In genomic region chr9:111474385-111474784, GRCh38 we compare ENCODE assay signal across 20 cellular contexts. TPM values are rescaled to one million over a fixed set of nuclear protein-coding genes. Genes with fewer than 3 reads are reported as not detected.
DNase-seq lines count a peak whose midpoint lies in the region; TF ChIP-seq lines count a peak whose summit lies in the region.
"Had no signal": no experiment of that assay in that cellular context is flagged by ENCODE, and none has a peak within 500 bp of the region (broad histone marks: within the 10 kb centered on the region; RNA-seq: fewer than 3 reads in every experiment).

No MANE protein-coding gene starts in this region.

- peak overlapping the region; percentile 1 for H3K27ac Mint-ChIP-seq in neural crest cell (ENCODE audit: unreplicated experiment)
- H3K27ac Mint-ChIP-seq in activated T-helper 1 cell treated with anti-CD3 and anti-CD28 coated beads, Interleukin-12 subunit alpha, Interleukin-12 subunit beta, Interleukin-2, Interleukin-4 antibody, amounts not matched to agents 30 ng/mL and 10 ng/mL and 1 ng/mL, durations not matched to agents 14 hours and 24 hours and 36 hours, result no peak overlapping the region
- H3K27ac Mint-ChIP-seq: activated naive CD8-positive, alpha-beta T cell treated with anti-CD3 and anti-CD28 coated beads for 36 hours; dendritic cell treated with granulocyte-macrophage colony-stimulating factor and Interleukin-4, amounts not matched to agents 40 ng/mL and 50 ng/mL, for 4 days; natural killer cell treated with Interleukin-12 subunit alpha and Interleukin-12 subunit beta and Interleukin-15 and Interleukin-18, amount 100 ng/mL, for 72 hours had no signal

- H3K4me3 Mint-ChIP-seq in neural crest cell, result no peak overlapping the region
- H3K4me3 Mint-ChIP-seq in activated T-helper 1 cell treated with anti-CD3 and anti-CD28 coated beads, Interleukin-12 subunit alpha, Interleukin-12 subunit beta, Interleukin-2, Interleukin-4 antibody, amounts not matched to agents 30 ng/mL and 10 ng/mL and 1 ng/mL, durations not matched to agents 14 hours and 24 hours and 36 hours, result no peak overlapping the region
- H3K4me3 Mint-ChIP-seq: activated naive CD8-positive, alpha-beta T cell treated with anti-CD3 and anti-CD28 coated beads for 36 hours; dendritic cell treated with granulocyte-macrophage colony-stimulating factor and Interleukin-4, amounts not matched to agents 40 ng/mL and 50 ng/mL, for 4 days; natural killer cell treated with Interleukin-12 subunit alpha and Interleukin-12 subunit beta and Interleukin-15 and Interleukin-18, amount 100 ng/mL, for 72 hours had no signal

- H3K9me3 Mint-ChIP-seq in neural crest cell, result no peaks in the 10 kb centered on the region
- no peaks in the 10 kb centered on the region for H3K9me3 Mint-ChIP-seq in activated T-helper 1 cell treated with anti-CD3 and anti-CD28 coated beads, Interleukin-12 subunit alpha, Interleukin-12 subunit beta, Interleukin-2, Interleukin-4 antibody, amounts not matched to agents 30 ng/mL and 10 ng/mL and 1 ng/mL, durations not matched to agents 14 hours and 24 hours and 36 hours
- H3K9me3 Mint-ChIP-seq: activated naive CD8-positive, alpha-beta T cell treated with anti-CD3 and anti-CD28 coated beads for 36 hours; dendritic cell treated with granulocyte-macrophage colony-stimulating factor and Interleukin-4, amounts not matched to agents 40 ng/mL and 50 ng/mL, for 4 days; natural killer cell treated with Interleukin-12 subunit alpha and Interleukin-12 subunit beta and Interleukin-15 and Interleukin-18, amount 100 ng/mL, for 72 hours had no signal

- TF ChIP-seq CTCF in 22Rv1 (IDR thresholded peaks at IDR 0.05) (no peak), neural crest cell (conservative IDR thresholded peaks at IDR 0.05) (no peak)

- H3K4me1 Mint-ChIP-seq in neural crest cell, result peaks cover 26% of the 10 kb centered on the region
- H3K4me1 Mint-ChIP-seq in activated T-helper 1 cell treated with anti-CD3 and anti-CD28 coated beads, Interleukin-12 subunit alpha, Interleukin-12 subunit beta, Interleukin-2, Interleukin-4 antibody, amounts not matched to agents 30 ng/mL and 10 ng/mL and 1 ng/mL, durations not matched to agents 14 hours and 24 hours and 36 hours (ENCODE audit: low read depth), result peaks cover 32% of the 10 kb centered on the region

- peak overlapping the region; percentile 32; the same call in 1 of the 2 replicates for H3K27ac ChIP-seq in 22Rv1
- H3K27ac ChIP-seq: ascending aorta had no signal

- H3K36me3 Mint-ChIP-seq in neural crest cell (ENCODE audit: low read depth), result peaks cover 2% of the 10 kb centered on the region
- peaks cover 11% of the 10 kb centered on the region for H3K36me3 Mint-ChIP-seq in activated T-helper 1 cell treated with anti-CD3 and anti-CD28 coated beads, Interleukin-12 subunit alpha, Interleukin-12 subunit beta, Interleukin-2, Interleukin-4 antibody, amounts not matched to agents 30 ng/mL and 10 ng/mL and 1 ng/mL, durations not matched to agents 14 hours and 24 hours and 36 hours (ENCODE audit: low read depth)
- H3K36me3 Mint-ChIP-seq: natural killer cell treated with Interleukin-12 subunit alpha and Interleukin-12 subunit beta and Interleukin-15 and Interleukin-18, amount 100 ng/mL, for 72 hours had no signal

- DNase-seq in DMS 273 treated with DMSO at 0.1 percent for 48 hours (lab: John Stamatoyannopoulos, UW) (peak; percentile 18), NCI-H69 (lab: John Stamatoyannopoulos, UW) (peak; percentile 51), neural crest cell (ENCODE audit: low read depth, low spot score) (no peak), NCI-H2196 (lab: John Stamatoyannopoulos, UW; ENCODE audit: unreplicated experiment) (no peak)
- no peak for DNase-seq in activated T-helper 1 cell treated with anti-CD3 and anti-CD28 coated beads, Interleukin-12 subunit alpha, Interleukin-12 subunit beta, Interleukin-2, Interleukin-4 antibody, amounts not matched to agents 30 ng/mL and 10 ng/mL and 1 ng/mL, durations not matched to agents 14 hours and 24 hours and 36 hours (ENCODE audit: low spot score)
- no peak for DNase-seq in stimulated activated naive CD4-positive, alpha-beta T cell treated with Interleukin-2 at 50 U/mL for 16 hours (lab: John Stamatoyannopoulos, UW)
- DNase-seq: activated effector memory CD4-positive, alpha-beta T cell treated with Interleukin-2 at 50 U/mL for 16 hours; activated naive CD8-positive, alpha-beta T cell treated with anti-CD3 and anti-CD28 coated beads for 36 hours; C1 segment of cervical spinal cord; caudate nucleus; NCI-H1092; NCI-H2081; NCI-H748 treated with DMSO at 0.1 percent for 48 hours; posterior cingulate gyrus; substantia nigra; T-helper 9 cell had no signal

- intact Hi-C loops in activated T-helper 1 cell treated with anti-CD3 and anti-CD28 coated beads, Interleukin-12 subunit alpha, Interleukin-12 subunit beta, Interleukin-2, Interleukin-4 antibody, amounts not matched to agents 30 ng/mL and 10 ng/mL and 1 ng/mL, durations not matched to agents 14 hours and 24 hours and 36 hours (cut with micrococcal nuclease), result no loop called here

- no peaks in the 10 kb centered on the region for H3K27me3 Mint-ChIP-seq in neural crest cell (ENCODE audit: low read depth)
- no peaks in the 10 kb centered on the region for H3K27me3 Mint-ChIP-seq in activated T-helper 1 cell treated with anti-CD3 and anti-CD28 coated beads, Interleukin-12 subunit alpha, Interleukin-12 subunit beta, Interleukin-2, Interleukin-4 antibody, amounts not matched to agents 30 ng/mL and 10 ng/mL and 1 ng/mL, durations not matched to agents 14 hours and 24 hours and 36 hours (ENCODE audit: insufficient read depth)
- H3K27me3 Mint-ChIP-seq: activated naive CD8-positive, alpha-beta T cell treated with anti-CD3 and anti-CD28 coated beads for 36 hours; dendritic cell treated with granulocyte-macrophage colony-stimulating factor and Interleukin-4, amounts not matched to agents 40 ng/mL and 50 ng/mL, for 4 days; natural killer cell treated with Interleukin-12 subunit alpha and Interleukin-12 subunit beta and Interleukin-15 and Interleukin-18, amount 100 ng/mL, for 72 hours had no signal

RNA-seq across cellular contexts. Expression of gene ECPAS, which starts 9.8 kb away (rescaled TPM):
- total RNA-seq in neural crest cell, result 86.4 and 101 TPM in 2 replicates
- 98.9 and 110 TPM in 2 replicates for total RNA-seq in activated T-helper 1 cell treated with anti-CD3 and anti-CD28 coated beads, Interleukin-12 subunit alpha, Interleukin-12 subunit beta, Interleukin-2, Interleukin-4 antibody, amounts not matched to agents 30 ng/mL and 10 ng/mL and 1 ng/mL, durations not matched to agents 14 hours and 24 hours and 36 hours

RNA-seq across cellular contexts. Expression of gene ZNF483, which starts 50.6 kb away (rescaled TPM):
- total RNA-seq in neural crest cell, result 26.0 and 28.7 TPM in 2 replicates
- 2.4 and 3.5 TPM in 2 replicates for total RNA-seq in activated T-helper 1 cell treated with anti-CD3 and anti-CD28 coated beads, Interleukin-12 subunit alpha, Interleukin-12 subunit beta, Interleukin-2, Interleukin-4 antibody, amounts not matched to agents 30 ng/mL and 10 ng/mL and 1 ng/mL, durations not matched to agents 14 hours and 24 hours and 36 hours

Comparison
In these comparisons a context has a peak if more than half of its experiments do, and no peak if none do; other contexts are left out.
1. DNase-seq: peak in DMS 273 treated with DMSO at 0.1 percent for 48 hours (single experiment) and NCI-H69 (single experiment); none in neural crest cell (single experiment), NCI-H2196 (single experiment), activated T-helper 1 cell treated with anti-CD3 and anti-CD28 coated beads, Interleukin-12 subunit alpha, Interleukin-12 subunit beta, Interleukin-2, Interleukin-4 antibody, amounts not matched to agents 30 ng/mL and 10 ng/mL and 1 ng/mL, durations not matched to agents 14 hours and 24 hours and 36 hours (single experiment) and stimulated activated naive CD4-positive, alpha-beta T cell treated with Interleukin-2 at 50 U/mL for 16 hours (single experiment).